21 cellular contexts compared by ENCODE assay signal in genomic region chr11:61883947-61884346, GRCh38. TPM values are rescaled to one million over a fixed set of nuclear protein-coding genes. Genes with fewer than 3 reads are reported as not detected.
DNase-seq lines count a peak whose midpoint lies in the region; ATAC-seq, FAIRE-seq and TF ChIP-seq lines count a peak whose summit lies in the region.
"Had no signal": no experiment of that assay in that cellular context is flagged by ENCODE, and none has a peak within 500 bp of the region (broad histone marks: within the 10 kb centered on the region; RNA-seq: fewer than 3 reads in every experiment).

No MANE protein-coding gene starts in this region.

- no TSS peak for BruUV-seq in HepG2 (replicated peaks; lab: Mats Ljungman, UMichigan)

- H3K36me3 ChIP-seq in HepG2 (replicated peaks in 1 of 2; ENCODE audit: control insufficient read depth in 1 of 2, insufficient read depth in 2 of 2, low read length in 2 of 2) (no peaks in the 10 kb centered on the region; a peak in 1 of 5 replicates), right lobe of liver (no peaks in the 10 kb centered on the region), endodermal cell (ENCODE audit: control insufficient read depth, insufficient read depth, low read length) (no peaks in the 10 kb centered on the region), SJCRH30 (peaks cover 10% of the 10 kb centered on the region)
- H3K36me3 ChIP-seq: BE2C had no signal

- no peak for TF ChIP-seq RAD21 in HepG2 (CRISPR knock-in tag; IDR thresholded peaks at IDR 0.05)

- CTCF ChIA-PET in HepG2 (lab: Yijun Ruan, JAX; ENCODE audit: low intra/inter-chr PET ratio, low total read pairs): no interaction called here

- H3K27me3 ChIP-seq in HepG2 (ENCODE audit: control insufficient read depth in 1 of 2, insufficient read depth in 2 of 2, low read length in 2 of 2) (no peaks in the 10 kb centered on the region), right lobe of liver (no peaks in the 10 kb centered on the region), endodermal cell (ENCODE audit: control insufficient read depth, insufficient read depth, low read length, poor library complexity, severe bottlenecking) (no peaks in the 10 kb centered on the region), SJCRH30 (no peaks in the 10 kb centered on the region)
- H3K27me3 ChIP-seq: BE2C had no signal

- H3K4me3 ChIP-seq in HepG2 (replicated peaks in 1 of 3; ENCODE audit: insufficient read depth in 1 of 3, low read depth in 2 of 3, low read length in 3 of 3) (no peak overlapping the region), right lobe of liver (no peak overlapping the region), endodermal cell (ENCODE audit: low read length) (no peak overlapping the region), SJCRH30 (no peak overlapping the region)
- H3K4me3 ChIP-seq: GM23248 had no signal

- H3K79me2 ChIP-seq in HepG2 (ENCODE audit: insufficient read depth, low read length): no peaks in the 10 kb centered on the region

- H3K9me3 ChIP-seq in HepG2 (ENCODE audit: low read length) (no peaks in the 10 kb centered on the region), right lobe of liver (no peaks in the 10 kb centered on the region), endodermal cell (ENCODE audit: control insufficient read depth, low read length) (no peaks in the 10 kb centered on the region), SJCRH30 (replicated peaks) (no peaks in the 10 kb centered on the region)
- H3K9me3 ChIP-seq: BE2C had no signal

- peaks cover 11% of the 10 kb centered on the region for H3K4me1 Mint-ChIP-seq in endodermal cell
- peaks cover 10% of the 10 kb centered on the region for H3K4me1 Mint-ChIP-seq in nephron progenitor cell
- H3K4me1 Mint-ChIP-seq: CD14-positive monocyte had no signal

- H3K27ac Mint-ChIP-seq in endodermal cell (no peak overlapping the region), nephron progenitor cell (peak overlapping the region; percentile 39)
- H3K27ac Mint-ChIP-seq: CD14-positive monocyte; CD8-positive, alpha-beta T cell had no signal

- H3K9ac ChIP-seq in HepG2 (ENCODE audit: insufficient read depth, low read depth, low read length) (no peak overlapping the region), endodermal cell (ENCODE audit: extremely low read depth, low read length, poor library complexity, severe bottlenecking) (no peak overlapping the region)
- H3K9ac ChIP-seq: GM23248 had no signal

- 78% methylated on average over 5 of the region's 5 CpGs for WGBS in HepG2 (ENCODE audit: low lambda C conversion rate)
- 76% methylated on average over 2 of the region's 5 CpGs for WGBS in right lobe of liver (ENCODE audit: insufficient coverage, low coverage, low lambda C conversion rate, missing lambda C conversion rate)
- WGBS in endodermal cell (ENCODE audit: insufficient coverage in 1 of 2, insufficient read length in 1 of 2), 2 experiments: 85 to 94% methylated on average over 4 to 5 of the region's 5 CpGs

- DNase-seq in HepG2 (ENCODE audit: low spot score): no peak
- DNase-seq in right lobe of liver: no peak
- DNase-seq in endodermal cell: peak; percentile 43
- DNase-seq in nephron progenitor cell: no peak
- DNase-seq in GDM1 (lab: John Stamatoyannopoulos, UW): no peak
- no peak for DNase-seq in SJCRH30
- DNase-seq: ACHN, BE2C, COR-L47, DMS153, DND-41, H7 had no signal

- TF ChIP-seq CTCF in HepG2 (CRISPR knock-in tag; IDR thresholded peaks at IDR 0.05): no peak
- TF ChIP-seq CTCF in right lobe of liver (IDR thresholded peaks at IDR 0.05): no peak
- no peak for TF ChIP-seq CTCF in endodermal cell (conservative IDR thresholded peaks at IDR 0.05)
- TF ChIP-seq CTCF in nephron progenitor cell (IDR thresholded peaks at IDR 0.05): no peak

- intact Hi-C loops in HepG2 (cut with micrococcal nuclease; ENCODE audit: unreplicated experiment): no loop called here
- intact Hi-C loops in right lobe of liver (cut with DNase I): loop anchor here in 1 of 2 donors (10.0 kb wide), 1 partner anchor 79 kb away; no protein-coding TSS in a partner anchor

- H3K9me3 Mint-ChIP-seq in endodermal cell (peaks cover 6% of the 10 kb centered on the region), nephron progenitor cell (peaks cover 4% of the 10 kb centered on the region)
- H3K9me3 Mint-ChIP-seq: CD8-positive, alpha-beta T cell; IgD-negative memory B cell had no signal

- H3K4me1 ChIP-seq in HepG2 (ENCODE audit: insufficient read depth, low read length) (no peaks in the 10 kb centered on the region), right lobe of liver (no peaks in the 10 kb centered on the region), endodermal cell (ENCODE audit: control insufficient read depth, insufficient read depth, low read length) (peaks cover 4% of the 10 kb centered on the region), SJCRH30 (peaks cover 32% of the 10 kb centered on the region)
- H3K4me1 ChIP-seq: BE2C had no signal

- H3K4me3 Mint-ChIP-seq in endodermal cell (no peak overlapping the region), nephron progenitor cell (no peak overlapping the region)
- H3K4me3 Mint-ChIP-seq: CD14-positive monocyte; CD8-positive, alpha-beta T cell had no signal

- in situ Hi-C loops in HepG2 (cut with HindIII; ENCODE audit: extremely low pct_ligation_motif_present, low pct_unique_long_range_greater_than_20kb): no loop called here

- no peaks in the 10 kb centered on the region for H4K20me1 ChIP-seq in HepG2 (ENCODE audit: insufficient read depth, low read length)

- no peak for FAIRE-seq in HepG2 (lab: Jason Lieb, UNC)
- FAIRE-seq: D721Med, GM18507 had no signal

- no peak overlapping the region for H2AFZ ChIP-seq in HepG2 (ENCODE audit: low read length)
- H2AFZ ChIP-seq: GM23248 had no signal

- H3K27me3 Mint-ChIP-seq in endodermal cell (ENCODE audit: insufficient read depth) (no peaks in the 10 kb centered on the region), nephron progenitor cell (ENCODE audit: low read depth, poor library complexity) (peaks cover 6% of the 10 kb centered on the region)
- H3K27me3 Mint-ChIP-seq: IgD-negative memory B cell had no signal

- TF ChIP-seq EP300 in HepG2 (IDR thresholded peaks at IDR 0.05; ENCODE audit: low read depth in 2 of 2, low read length in 2 of 2): no peak
- no peak for TF ChIP-seq EP300 in HepG2 (CRISPR knock-in tag; IDR thresholded peaks at IDR 0.05; ENCODE audit: borderline replicate concordance)

- TF ChIP-seq POLR2A in HepG2 (IDR thresholded peaks at IDR 0.05; ENCODE audit: insufficient read depth in 1 of 2, low read depth in 2 of 2, low read length in 2 of 2): no peak
- TF ChIP-seq POLR2A in right lobe of liver (IDR thresholded peaks at IDR 0.05): no peak

- POLR2A ChIA-PET in HepG2 (lab: Yijun Ruan, JAX): interaction anchor here (1.5 to 2.0 kb wide), 2 partner anchors 66 to 85 kb away, joined by 3 to 7 read pairs; partner anchors contain the start of gene BEST1

- peaks cover 9% of the 10 kb centered on the region for H3K36me3 Mint-ChIP-seq in endodermal cell (ENCODE audit: low read depth)
- H3K36me3 Mint-ChIP-seq in nephron progenitor cell (ENCODE audit: low read depth): no peaks in the 10 kb centered on the region
- H3K36me3 Mint-ChIP-seq: CD14-positive monocyte; CD8-positive, alpha-beta T cell had no signal

- no peak overlapping the region for H3K4me2 ChIP-seq in HepG2 (ENCODE audit: low read depth, low read length)

- H3K27ac ChIP-seq in HepG2 (ENCODE audit: extremely low read length, insufficient read depth, low read length): no peak overlapping the region
- H3K27ac ChIP-seq in right lobe of liver: no peak overlapping the region
- H3K27ac ChIP-seq in endodermal cell (ENCODE audit: low read depth, low read length): no peak overlapping the region
- no peak overlapping the region for H3K27ac ChIP-seq in SJCRH30
- H3K27ac ChIP-seq: GM23248 had no signal

- ATAC-seq in HepG2 (no peak), right lobe of liver (no peak), GM18502 (IDR thresholded peaks at IDR 0.05; ENCODE audit: poor library complexity, unreplicated experiment) (no peak), HG02610 (IDR thresholded peaks at IDR 0.05; ENCODE audit: unreplicated experiment) (no peak)
- ATAC-seq: CD8-positive, alpha-beta T cell had no signal

RNA-seq across cellular contexts. Expression of gene FADS3, which starts 7.4 kb away (rescaled TPM):
- total RNA-seq in HepG2 (2016; rRNA removed; fragmentation: Illumina TruSeq; extraction: Trizol) (4.5 and 13.4 TPM in 2 replicates), right lobe of liver (10 to 100 TPM; 13.0 to 69.8 (median 22.7) TPM), endodermal cell (10 to 100 TPM; 24.8 to 28.4 TPM)
- 8.3 and 10.6 TPM in 2 replicates for total RNA-seq in HepG2 (2016; cell fraction: cytosol; rRNA removed; fragmentation: Illumina TruSeq; extraction: Trizol; ENCODE audit: low read depth)
- total RNA-seq in HepG2 (2016; cell fraction: insoluble cytoplasmic fraction; rRNA removed; fragmentation: Illumina TruSeq; extraction: Trizol): 3.4 and 13.2 TPM in 2 replicates
- 7.7 and 10.7 TPM in 2 replicates for total RNA-seq in HepG2 (2016; cell fraction: membrane; rRNA removed; fragmentation: Illumina TruSeq; extraction: Trizol)
- 12.9 and 21.0 TPM in 2 replicates for total RNA-seq in HepG2 (2016; cell fraction: nucleus; rRNA removed; fragmentation: Illumina TruSeq; extraction: Trizol)
- polyA plus RNA-seq in HepG2 (2011; rRNA removed): 23.2 and 36.6 TPM in 2 replicates
- 13.7 and 17.5 TPM in 2 replicates for polyA plus RNA-seq in HepG2 (2011; cell fraction: cytosol; rRNA removed)
- 236 and 242 TPM in 2 replicates for polyA plus RNA-seq in HepG2 (2011; cell fraction: nucleus; rRNA removed)
- 5.1 and 11.5 TPM in 2 replicates for polyA plus RNA-seq in HepG2 (2012)
- polyA plus RNA-seq in HepG2 (2016; cell fraction: cytosol; fragmentation: Illumina TruSeq; extraction: Trizol; ENCODE audit: low read depth): 8.0 and 9.6 TPM in 2 replicates
- 4.7 and 5.0 TPM in 2 replicates for polyA plus RNA-seq in HepG2 (2016; cell fraction: insoluble cytoplasmic fraction; fragmentation: Illumina TruSeq; extraction: Trizol; ENCODE audit: low read depth)
- polyA plus RNA-seq in HepG2 (2016; cell fraction: membrane; fragmentation: Illumina TruSeq; extraction: Trizol; ENCODE audit: low read depth): 7.9 and 9.0 TPM in 2 replicates
- polyA plus RNA-seq in HepG2 (2016; cell fraction: nucleus; fragmentation: Illumina TruSeq; extraction: Trizol; ENCODE audit: insufficient read depth, low read depth): 36.8 and 37.1 TPM in 2 replicates
- 30.7 and 67.4 TPM in 2 replicates for polyA minus RNA-seq in HepG2 (2011; rRNA and poly(A)+ RNA removed; ENCODE audit: low replicate concordance)
- polyA minus RNA-seq in HepG2 (2011; cell fraction: cytosol; rRNA and poly(A)+ RNA removed): 10.5 and 13.0 TPM in 2 replicates
- 10.9 and 15.8 TPM in 2 replicates for polyA minus RNA-seq in HepG2 (2011; cell fraction: nucleus; rRNA and poly(A)+ RNA removed)
- polyA plus RNA-seq in endodermal cell (2013, experiment 1 of 2): 13.6 TPM
- polyA plus RNA-seq in endodermal cell (2013, experiment 2 of 2): 15.8 TPM
- 40.5 and 42.1 TPM in 2 replicates for total RNA-seq in SJCRH30 (2014; rRNA removed; shearing (Covaris generic))

RNA-seq across cellular contexts. Expression of gene RAB3IL1, which starts 33.4 kb away (rescaled TPM):
- total RNA-seq in HepG2 (2016; rRNA removed; fragmentation: Illumina TruSeq; extraction: Trizol) (1.2 and 1.3 TPM in 2 replicates), right lobe of liver (1 to 10 TPM; 3.2 to 9.1 (median 4.2) TPM), endodermal cell (10 to 100 TPM in 1 of 2 donors, 1 to 10 TPM in 1; 9.7 to 14.9 TPM)
- total RNA-seq in HepG2 (2016; cell fraction: cytosol; rRNA removed; fragmentation: Illumina TruSeq; extraction: Trizol; ENCODE audit: low read depth): 0.61 and 2.5 TPM in 2 replicates
- total RNA-seq in HepG2 (2016; cell fraction: insoluble cytoplasmic fraction; rRNA removed; fragmentation: Illumina TruSeq; extraction: Trizol): 1.2 and 1.4 TPM in 2 replicates
- 1.2 and 1.4 TPM in 2 replicates for total RNA-seq in HepG2 (2016; cell fraction: membrane; rRNA removed; fragmentation: Illumina TruSeq; extraction: Trizol)
- total RNA-seq in HepG2 (2016; cell fraction: nucleus; rRNA removed; fragmentation: Illumina TruSeq; extraction: Trizol): 0.72 and 0.84 TPM in 2 replicates
- 2.0 and 2.2 TPM in 2 replicates for polyA plus RNA-seq in HepG2 (2011; rRNA removed)
- polyA plus RNA-seq in HepG2 (2011; cell fraction: cytosol; rRNA removed): 1.3 and 3.0 TPM in 2 replicates
- polyA plus RNA-seq in HepG2 (2011; cell fraction: nucleus; rRNA removed): 2.5 and 3.7 TPM in 2 replicates
- polyA plus RNA-seq in HepG2 (2012): 1.4 and 2.3 TPM in 2 replicates
- polyA plus RNA-seq in HepG2 (2016; cell fraction: cytosol; fragmentation: Illumina TruSeq; extraction: Trizol; ENCODE audit: low read depth): 1.5 and 1.7 TPM in 2 replicates
- polyA plus RNA-seq in HepG2 (2016; cell fraction: insoluble cytoplasmic fraction; fragmentation: Illumina TruSeq; extraction: Trizol; ENCODE audit: low read depth): 1.9 and 2.5 TPM in 2 replicates
- polyA plus RNA-seq in HepG2 (2016; cell fraction: membrane; fragmentation: Illumina TruSeq; extraction: Trizol; ENCODE audit: low read depth): 1.9 and 2.3 TPM in 2 replicates
- 2.9 and 6.6 TPM in 2 replicates for polyA plus RNA-seq in HepG2 (2016; cell fraction: nucleus; fragmentation: Illumina TruSeq; extraction: Trizol; ENCODE audit: insufficient read depth, low read depth)
- polyA minus RNA-seq in HepG2 (2011; rRNA and poly(A)+ RNA removed; ENCODE audit: low replicate concordance): 2.6 and 7.7 TPM in 2 replicates
- polyA minus RNA-seq in HepG2 (2011; cell fraction: cytosol; rRNA and poly(A)+ RNA removed): 2.8 and 11.9 TPM in 2 replicates
- 1.1 and 1.3 TPM in 2 replicates for polyA minus RNA-seq in HepG2 (2011; cell fraction: nucleus; rRNA and poly(A)+ RNA removed)
- polyA plus RNA-seq in endodermal cell (2013, experiment 1 of 2): 8.2 TPM
- polyA plus RNA-seq in endodermal cell (2013, experiment 2 of 2): 3.6 TPM
- 0.53 and 0.77 TPM in 2 replicates for total RNA-seq in SJCRH30 (2014; rRNA removed; shearing (Covaris generic))
- total RNA-seq: CD8-positive, alpha-beta T cell had no signal
- polyA plus RNA-seq: CD14-positive monocyte, IgD-negative memory B cell had no signal

RNA-seq across cellular contexts. Expression of gene FADS2, which starts 55.8 kb away (rescaled TPM):
- total RNA-seq in HepG2 (2016; rRNA removed; fragmentation: Illumina TruSeq; extraction: Trizol): 54.7 and 124 TPM in 2 replicates
- 17.6 and 17.8 TPM in 2 replicates for total RNA-seq in HepG2 (2016; cell fraction: cytosol; rRNA removed; fragmentation: Illumina TruSeq; extraction: Trizol; ENCODE audit: low read depth)
- 51.3 and 120 TPM in 2 replicates for total RNA-seq in HepG2 (2016; cell fraction: insoluble cytoplasmic fraction; rRNA removed; fragmentation: Illumina TruSeq; extraction: Trizol)
- 42.1 and 45.1 TPM in 2 replicates for total RNA-seq in HepG2 (2016; cell fraction: membrane; rRNA removed; fragmentation: Illumina TruSeq; extraction: Trizol)
- total RNA-seq in HepG2 (2016; cell fraction: nucleus; rRNA removed; fragmentation: Illumina TruSeq; extraction: Trizol): 103 and 115 TPM in 2 replicates
- polyA plus RNA-seq in HepG2 (2011; rRNA removed): 90.1 and 125 TPM in 2 replicates
- polyA plus RNA-seq in HepG2 (2011; cell fraction: cytosol; rRNA removed): 66.9 and 93.5 TPM in 2 replicates
- polyA plus RNA-seq in HepG2 (2011; cell fraction: nucleus; rRNA removed): 77.8 and 97.6 TPM in 2 replicates
- polyA plus RNA-seq in HepG2 (2012): 111 and 112 TPM in 2 replicates
- polyA plus RNA-seq in HepG2 (2016; cell fraction: cytosol; fragmentation: Illumina TruSeq; extraction: Trizol; ENCODE audit: low read depth): 16.3 and 18.5 TPM in 2 replicates
- 43.7 and 53.6 TPM in 2 replicates for polyA plus RNA-seq in HepG2 (2016; cell fraction: insoluble cytoplasmic fraction; fragmentation: Illumina TruSeq; extraction: Trizol; ENCODE audit: low read depth)
- polyA plus RNA-seq in HepG2 (2016; cell fraction: membrane; fragmentation: Illumina TruSeq; extraction: Trizol; ENCODE audit: low read depth): 27.1 and 32.3 TPM in 2 replicates
- 153 and 164 TPM in 2 replicates for polyA plus RNA-seq in HepG2 (2016; cell fraction: nucleus; fragmentation: Illumina TruSeq; extraction: Trizol; ENCODE audit: insufficient read depth, low read depth)
- 240 and 324 TPM in 2 replicates for polyA minus RNA-seq in HepG2 (2011; rRNA and poly(A)+ RNA removed; ENCODE audit: low replicate concordance)
- 65.5 and 71.3 TPM in 2 replicates for polyA minus RNA-seq in HepG2 (2011; cell fraction: cytosol; rRNA and poly(A)+ RNA removed)
- polyA minus RNA-seq in HepG2 (2011; cell fraction: nucleus; rRNA and poly(A)+ RNA removed): 23.2 and 36.6 TPM in 2 replicates
- 100 to 1,000 TPM in 4 of 6 experiments, 1 to 10 TPM in 2; 4.2 to 166 (median 110) TPM for total RNA-seq in right lobe of liver
- 100 to 1,000 TPM; 344 to 381 TPM for total RNA-seq in endodermal cell
- 632 TPM for polyA plus RNA-seq in endodermal cell (2013, experiment 1 of 2)
- 646 TPM for polyA plus RNA-seq in endodermal cell (2013, experiment 2 of 2)
- total RNA-seq in SJCRH30 (2014; rRNA removed; shearing (Covaris generic)): 13.3 and 14.2 TPM in 2 replicates
- total RNA-seq: HT-29 had no signal
